11 cellular contexts compared by ENCODE assay signal in genomic region chr1:38578444-38578951, GRCh38.
DNase-seq lines count a peak whose midpoint lies in the region; ATAC-seq and TF ChIP-seq lines count a peak whose summit lies in the region.
"Had no signal": no experiment of that assay in that cellular context is flagged by ENCODE, and none has a peak within 500 bp of the region (broad histone marks: within the 10 kb centered on the region; RNA-seq: fewer than 3 reads in every experiment).

No MANE protein-coding gene starts in this region.

- H3K27ac ChIP-seq in esophagus squamous epithelium: no peak overlapping the region
- H3K27ac ChIP-seq: gastrocnemius medialis, ovary had no signal

- DNase-seq in activated CD4-positive, alpha-beta T cell treated with anti-CD3 and anti-CD28 coated beads for 36 hours: peak; percentile 37
- no peak for DNase-seq in activated CD4-positive, alpha-beta T cell treated with anti-CD3 and anti-CD28 coated beads, Interleukin-2, amount 50 U/mL, for 48 hours
- peak; percentile 36 for DNase-seq in NCI-H510A (lab: John Stamatoyannopoulos, UW)
- no peak for DNase-seq in esophagus squamous epithelium (lab: John Stamatoyannopoulos, UW)
- peak; percentile 73 for DNase-seq in retina
- DNase-seq in LoVo (ENCODE audit: low spot score): no peak
- DNase-seq in stimulated activated CD4-positive, alpha-beta T cell treated with anti-CD3 and anti-CD28 coated beads, Interleukin-2, amount 100 ng/mL, for 48 hours: no peak
- DNase-seq: gastrocnemius medialis, NCI-H146, ovary had no signal

- TF ChIP-seq CTCF in esophagus squamous epithelium (IDR thresholded peaks at IDR 0.05): no peak

- no peaks in the 10 kb centered on the region for H3K9me3 Mint-ChIP-seq in activated CD4-positive, alpha-beta T cell treated with anti-CD3 and anti-CD28 coated beads for 36 hours (ENCODE audit: low read depth)

- H3K4me1 Mint-ChIP-seq in activated CD4-positive, alpha-beta T cell treated with anti-CD3 and anti-CD28 coated beads for 36 hours: peaks cover 5% of the 10 kb centered on the region

- H3K4me3 ChIP-seq in esophagus squamous epithelium: peak overlapping the region; percentile 8 to 56 (median 26)
- H3K4me3 ChIP-seq: gastrocnemius medialis, ovary had no signal

- CTCF ChIA-PET in activated CD4-positive, alpha-beta T cell treated with anti-CD3 and anti-CD28 coated beads for 36 hours (lab: Charles Lee): no interaction called here

- no peaks in the 10 kb centered on the region for H3K9me3 ChIP-seq in esophagus squamous epithelium
- H3K9me3 ChIP-seq: gastrocnemius medialis, ovary had no signal

- WGBS in esophagus squamous epithelium, 2 donors: 8 to 14% methylated on average over 21 to 25 of the region's 52 CpGs

- TF ChIP-seq POLR2A in esophagus squamous epithelium (IDR thresholded peaks at IDR 0.05): no peak

- no peak overlapping the region for H3K27ac Mint-ChIP-seq in activated CD4-positive, alpha-beta T cell treated with anti-CD3 and anti-CD28 coated beads for 36 hours

- no peaks in the 10 kb centered on the region for H3K36me3 ChIP-seq in esophagus squamous epithelium
- H3K36me3 ChIP-seq: gastrocnemius medialis, ovary had no signal

- peak overlapping the region; percentile 45 for H3K4me3 Mint-ChIP-seq in activated CD4-positive, alpha-beta T cell treated with anti-CD3 and anti-CD28 coated beads for 36 hours

- H3K36me3 Mint-ChIP-seq in activated CD4-positive, alpha-beta T cell treated with anti-CD3 and anti-CD28 coated beads for 36 hours (ENCODE audit: low read depth): no peaks in the 10 kb centered on the region

- ATAC-seq in activated CD4-positive, alpha-beta T cell treated with anti-CD3 and anti-CD28 coated beads for 36 hours: peak; percentile 16
- ATAC-seq in GM18909 (IDR thresholded peaks at IDR 0.05; ENCODE audit: poor library complexity, unreplicated experiment): no peak
- ATAC-seq: gastrocnemius medialis had no signal

- peaks cover 30% of the 10 kb centered on the region for H3K27me3 Mint-ChIP-seq in activated CD4-positive, alpha-beta T cell treated with anti-CD3 and anti-CD28 coated beads for 36 hours

- H3K27me3 ChIP-seq in esophagus squamous epithelium: peaks cover 0 to 56% (median 2%) of the 10 kb centered on the region in 4 donors
- H3K27me3 ChIP-seq: ovary had no signal

- peaks cover 3 to 18% (median 6%) of the 10 kb centered on the region in 3 donors for H3K4me1 ChIP-seq in esophagus squamous epithelium
- H3K4me1 ChIP-seq: gastrocnemius medialis had no signal

- intact Hi-C loops in activated CD4-positive, alpha-beta T cell treated with anti-CD3 and anti-CD28 coated beads for 36 hours (cut with DNase I, micrococcal nuclease): no loop called here
- intact Hi-C loops in esophagus squamous epithelium (cut with DNase I): no loop called here

- POLR2A ChIA-PET in activated CD4-positive, alpha-beta T cell treated with anti-CD3 and anti-CD28 coated beads for 36 hours (lab: Charles Lee): no interaction called here

Comparison
In these comparisons a context has a peak if more than half of its experiments do, and no peak if none do; other contexts are left out.
1. DNase-seq: peak in activated CD4-positive, alpha-beta T cell treated with anti-CD3 and anti-CD28 coated beads for 36 hours (single experiment), NCI-H510A (single experiment) and retina (single experiment); none in activated CD4-positive, alpha-beta T cell treated with anti-CD3 and anti-CD28 coated beads, Interleukin-2, amount 50 U/mL, for 48 hours (0 of 2), esophagus squamous epithelium (single experiment), LoVo (single experiment) and stimulated activated CD4-positive, alpha-beta T cell treated with anti-CD3 and anti-CD28 coated beads, Interleukin-2, amount 100 ng/mL, for 48 hours (0 of 2).